Comparison of ENCODE assay signal across 30 cellular contexts in the genomic region with DNA sequence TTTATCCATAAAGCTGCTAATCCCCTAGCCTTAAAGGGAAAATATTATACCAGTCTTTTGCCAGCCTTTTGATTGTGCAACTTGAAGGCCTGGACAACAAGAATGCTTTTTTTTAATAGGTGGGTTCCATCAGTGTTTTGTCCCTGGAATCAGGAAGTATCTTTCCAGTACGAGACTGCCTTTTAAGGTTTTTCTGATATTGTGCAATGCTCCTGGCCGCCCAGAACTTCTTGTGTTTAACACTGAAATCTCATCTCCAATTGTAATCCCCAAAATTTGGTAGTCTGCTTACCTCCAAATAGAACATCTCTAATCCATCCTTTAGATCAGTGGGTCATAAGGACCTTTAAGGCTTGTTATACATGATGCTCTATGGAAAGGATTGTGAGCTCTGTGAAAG.
"Had no signal": no experiment of that assay in that cellular context is flagged by ENCODE, and none has a peak within 500 bp of the region (broad histone marks: within the 10 kb centered on the region; RNA-seq: fewer than 3 reads in every experiment).

No MANE protein-coding gene starts in this region.

- H3K4me1 ChIP-seq: adrenal gland, body of pancreas, uterus had no signal

- DNase-seq: activated CD4-positive, alpha-beta T cell treated with anti-CD3 and anti-CD28 coated beads for 4 hours; activated CD4-positive, alpha-beta T cell treated with anti-CD3 and anti-CD28 coated beads, Interleukin-2, amount 50 U/mL, for 4 hours; activated CD8-positive, alpha-beta memory T cell treated with anti-CD3 and anti-CD28 coated beads for 24 hours; activated effector memory CD4-positive, alpha-beta T cell treated with Interleukin-2 at 50 U/mL for 16 hours; activated naive CD4-positive, alpha-beta T cell treated with anti-CD3 and anti-CD28 coated beads for 36 hours; activated naive CD8-positive, alpha-beta T cell treated with anti-CD3 and anti-CD28 coated beads for 36 hours; adrenal gland; aorta; body of pancreas; cerebellar nuclear complex; dorsolateral prefrontal cortex; effector memory CD4-positive, alpha-beta T cell; erythroblast; head of caudate nucleus; hippocampal formation; left cardiac atrium; left ventricle myocardium superior; stimulated activated CD4-positive, alpha-beta T cell treated with anti-CD3 and anti-CD28 coated beads, Interleukin-12 subunit alpha, Interleukin-12 subunit beta, amount 100 ng/mL, for 4 hours; stimulated activated CD4-positive, alpha-beta T cell treated with anti-CD3 and anti-CD28 coated beads, Interleukin-4, amount 100 ng/mL, for 24 hours; substantia nigra; uterus had no signal

- H3K9me3 Mint-ChIP-seq: type B pancreatic cell had no signal

- H3K4me1 Mint-ChIP-seq: activated naive CD8-positive, alpha-beta T cell treated with anti-CD3 and anti-CD28 coated beads for 36 hours; nephron; stimulated activated effector memory CD8-positive, alpha-beta T cell treated with anti-CD3 and anti-CD28 coated beads, Interleukin-12 subunit alpha, Interleukin-12 subunit beta, amount 100 ng/mL, for 72 hours had no signal

- H3K4me3 ChIP-seq: adrenal gland, body of pancreas, cardiac muscle cell, coronary artery, dorsolateral prefrontal cortex, skin epidermis, uterus had no signal

- H3K27me3 ChIP-seq: adrenal gland, body of pancreas, cardiac muscle cell, dorsolateral prefrontal cortex, uterus had no signal

- H3K9me3 ChIP-seq: adrenal gland, uterus had no signal

- H3K36me3 ChIP-seq: adrenal gland, cardiac muscle cell, uterus had no signal

- H3K4me3 Mint-ChIP-seq: activated naive CD4-positive, alpha-beta T cell treated with anti-CD3 and anti-CD28 coated beads for 36 hours; activated naive CD8-positive, alpha-beta T cell treated with anti-CD3 and anti-CD28 coated beads for 36 hours; nephron; stimulated activated effector memory CD8-positive, alpha-beta T cell treated with anti-CD3 and anti-CD28 coated beads, Interleukin-12 subunit alpha, Interleukin-12 subunit beta, amount 100 ng/mL, for 72 hours; stimulated activated naive CD8-positive, alpha-beta T cell treated with anti-CD3 and anti-CD28 coated beads, Interleukin-15, Interleukin-2, amounts not matched to agents 100 ng/mL and 50 ng/mL, for 24 hours; type B pancreatic cell had no signal

- ATAC-seq: body of pancreas; left cardiac atrium; left ventricle myocardium superior; sciatic nerve; stimulated activated effector memory CD8-positive, alpha-beta T cell treated with anti-CD3 and anti-CD28 coated beads, Interleukin-12 subunit alpha, Interleukin-12 subunit beta, amount 100 ng/mL, for 72 hours had no signal

- H3K27ac Mint-ChIP-seq: activated naive CD4-positive, alpha-beta T cell treated with anti-CD3 and anti-CD28 coated beads for 36 hours; activated naive CD8-positive, alpha-beta T cell treated with anti-CD3 and anti-CD28 coated beads for 36 hours; nephron; stimulated activated effector memory CD8-positive, alpha-beta T cell treated with anti-CD3 and anti-CD28 coated beads, Interleukin-12 subunit alpha, Interleukin-12 subunit beta, amount 100 ng/mL, for 72 hours; stimulated activated naive CD8-positive, alpha-beta T cell treated with anti-CD3 and anti-CD28 coated beads, Interleukin-15, Interleukin-2, amounts not matched to agents 100 ng/mL and 50 ng/mL, for 24 hours; type B pancreatic cell had no signal

- H3K27ac ChIP-seq: adrenal gland, body of pancreas, cardiac muscle cell, coronary artery, dorsolateral prefrontal cortex, skin epidermis, uterus, VCaP had no signal

- H3K27me3 Mint-ChIP-seq: stimulated activated naive CD8-positive, alpha-beta T cell treated with anti-CD3 and anti-CD28 coated beads, Interleukin-15, Interleukin-2, amounts not matched to agents 100 ng/mL and 50 ng/mL, for 24 hours; type B pancreatic cell had no signal
